Comparison of ENCODE assay signal across 8 cellular contexts in genomic region chr13:26929971-26930730, GRCh38.
DNase-seq lines count a peak whose midpoint lies in the region; ATAC-seq lines count a peak whose summit lies in the region.

No MANE protein-coding gene starts in this region.

- DNase-seq in Caki2 (ENCODE audit: low read depth) (peak; percentile 61), NCI-H446 treated with DMSO at 0.1 percent for 48 hours (lab: John Stamatoyannopoulos, UW) (peak; percentile 45), cerebellar cortex (ENCODE audit: low spot score) (peak; percentile 79), kidney tubule cell (ENCODE audit: low spot score) (peak; percentile 70)
- peak; percentile 53 for DNase-seq in activated CD4-positive, alpha-beta T cell treated with anti-CD3 and anti-CD28 coated beads for 1 hour
- DNase-seq in stimulated activated CD4-positive, alpha-beta T cell treated with anti-CD3 and anti-CD28 coated beads, Interleukin-2, amount 100 ng/mL, for 4 hours (ENCODE audit: low read depth): peak; percentile 43

- in situ Hi-C loops in Caki2 (cut with HindIII; ENCODE audit: low pct_unique_long_range_greater_than_20kb, low sequenced_read_pairs): no loop called here

- ATAC-seq in HG02678 (IDR thresholded peaks at IDR 0.05; ENCODE audit: unreplicated experiment) (peak; percentile 69), HG02840 (IDR thresholded peaks at IDR 0.05; ENCODE audit: low FRiP score, unreplicated experiment) (no peak)
